ENCODE assay signal across 8 cellular contexts in the genomic region with DNA sequence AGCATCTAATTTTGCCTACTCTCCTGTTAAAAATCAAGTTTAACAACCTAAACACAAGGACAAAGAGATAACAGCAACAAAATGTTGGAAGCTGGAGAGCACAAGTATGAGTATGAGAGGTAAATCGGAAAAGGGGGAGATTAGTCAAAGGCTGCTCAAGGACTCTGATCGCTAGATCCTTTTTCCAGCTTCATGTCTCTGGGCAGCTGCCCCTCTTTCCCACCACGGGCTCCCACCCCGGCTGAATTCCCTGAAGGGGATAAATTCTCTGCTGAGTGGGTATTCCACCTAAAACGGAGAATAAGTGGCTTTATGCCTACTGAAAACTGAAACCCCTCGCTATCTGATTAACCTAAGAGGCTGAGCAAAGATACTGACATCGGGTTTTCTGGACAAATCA. TPM values are rescaled to one million over a fixed set of nuclear protein-coding genes. Genes with fewer than 3 reads are reported as not detected.
DNase-seq lines count a peak whose midpoint lies in the region; ATAC-seq and TF ChIP-seq lines count a peak whose summit lies in the region.

No MANE protein-coding gene starts in this region.

- H3K9ac ChIP-seq in HUES6 (ENCODE audit: low read length), result no peak overlapping the region

- peak overlapping the region; percentile 88 to 95 (median 92) for H3K4me3 Mint-ChIP-seq in brain

- peak overlapping the region in 3 of 5 experiments; percentile 56 to 94 (median 69) for H3K27ac Mint-ChIP-seq in brain

- no peaks in the 10 kb centered on the region for H3K36me3 ChIP-seq in BE2C
- no peaks in the 10 kb centered on the region for H3K36me3 ChIP-seq in HUES6 (ENCODE audit: control insufficient read depth, insufficient read depth, low read length)
- peaks cover 0 to 5% of the 10 kb centered on the region in 2 donors for H3K36me3 ChIP-seq in muscle layer of duodenum (ENCODE audit: control insufficient read depth in 1 of 2, insufficient read depth in 2 of 2, low read length in 2 of 2)

- H3K27ac ChIP-seq in HUES6 (ENCODE audit: low read depth, low read length) (no peak overlapping the region), muscle layer of duodenum (ENCODE audit: low read length) (peak overlapping the region; percentile 74)

- TF ChIP-seq CTCF in BE2C (IDR thresholded peaks at IDR 0.05; ENCODE audit: low read depth, low read length) (no peak), brain (conservative IDR thresholded peaks at IDR 0.05) (no peak)

- H3K4me3 ChIP-seq in BE2C (ENCODE audit: low read depth, low read length), result peak overlapping the region; percentile 46; the same call in 1 of the 2 replicates
- H3K4me3 ChIP-seq in HUES6 (ENCODE audit: low read depth, low read length), result peak overlapping the region; percentile 70
- H3K4me3 ChIP-seq in muscle layer of duodenum (ENCODE audit: low read depth in 1 of 2, low read length in 2 of 2), result peak overlapping the region; percentile 73 to 76

- no peaks in the 10 kb centered on the region for H3K9me3 Mint-ChIP-seq in brain

- no peaks in the 10 kb centered on the region for H3K36me3 Mint-ChIP-seq in brain

- H3K4me1 Mint-ChIP-seq in brain, result peaks cover 35% of the 10 kb centered on the region

- DNase-seq in BE2C (no peak), NCI-H774 (lab: John Stamatoyannopoulos, UW) (no peak), SKM-1 treated with dmso at 0.1 percent for 144 hours (lab: John Stamatoyannopoulos, UW; ENCODE audit: unreplicated experiment) (no peak)
- DNase-seq in stimulated activated naive CD4-positive, alpha-beta T cell treated with Interleukin-2 at 50 U/mL for 16 hours (lab: John Stamatoyannopoulos, UW), result no peak

- H3K27me3 ChIP-seq in BE2C, result no peaks in the 10 kb centered on the region
- 0 out of 2 replicates have a peak, but pooled peaks cover 2% of the 10 kb centered on the region for H3K27me3 ChIP-seq in HUES6 (ENCODE audit: control insufficient read depth, insufficient read depth, low read length)
- no peaks in the 10 kb centered on the region for H3K27me3 ChIP-seq in muscle layer of duodenum (ENCODE audit: low read depth, low read length)

- no peak for ATAC-seq in GM19455 (IDR thresholded peaks at IDR 0.05; ENCODE audit: unreplicated experiment)

- no peaks in the 10 kb centered on the region for H3K9me3 ChIP-seq in BE2C
- no peaks in the 10 kb centered on the region for H3K9me3 ChIP-seq in HUES6 (ENCODE audit: control insufficient read depth, insufficient read depth, low read depth, low read length)
- H3K9me3 ChIP-seq in muscle layer of duodenum (ENCODE audit: control insufficient read depth in 1 of 2, low read length in 2 of 2), result no peaks in the 10 kb centered on the region

- H3K4me1 ChIP-seq in BE2C, result no peaks in the 10 kb centered on the region
- peaks cover 25% of the 10 kb centered on the region for H3K4me1 ChIP-seq in HUES6 (ENCODE audit: control insufficient read depth, insufficient read depth, low read length)
- peaks cover 0 to 3% of the 10 kb centered on the region in 2 donors for H3K4me1 ChIP-seq in muscle layer of duodenum (ENCODE audit: control insufficient read depth in 1 of 2, insufficient read depth in 2 of 2, low read length in 2 of 2)

- peaks cover 23% of the 10 kb centered on the region for H3K27me3 Mint-ChIP-seq in brain

RNA-seq across cellular contexts. Expression of a gene that starts 0.7 kb away (rescaled TPM):
- 2.9 TPM for polyA plus RNA-seq in BE2C (2012; ENCODE audit: insufficient read depth, insufficient read length, low read depth)
- polyA plus RNA-seq in brain (ENCODE audit: insufficient read depth, low read depth, low replicate concordance), result 3.9 TPM
